1 cellular context compared by ENCODE assay signal in the genomic region with DNA sequence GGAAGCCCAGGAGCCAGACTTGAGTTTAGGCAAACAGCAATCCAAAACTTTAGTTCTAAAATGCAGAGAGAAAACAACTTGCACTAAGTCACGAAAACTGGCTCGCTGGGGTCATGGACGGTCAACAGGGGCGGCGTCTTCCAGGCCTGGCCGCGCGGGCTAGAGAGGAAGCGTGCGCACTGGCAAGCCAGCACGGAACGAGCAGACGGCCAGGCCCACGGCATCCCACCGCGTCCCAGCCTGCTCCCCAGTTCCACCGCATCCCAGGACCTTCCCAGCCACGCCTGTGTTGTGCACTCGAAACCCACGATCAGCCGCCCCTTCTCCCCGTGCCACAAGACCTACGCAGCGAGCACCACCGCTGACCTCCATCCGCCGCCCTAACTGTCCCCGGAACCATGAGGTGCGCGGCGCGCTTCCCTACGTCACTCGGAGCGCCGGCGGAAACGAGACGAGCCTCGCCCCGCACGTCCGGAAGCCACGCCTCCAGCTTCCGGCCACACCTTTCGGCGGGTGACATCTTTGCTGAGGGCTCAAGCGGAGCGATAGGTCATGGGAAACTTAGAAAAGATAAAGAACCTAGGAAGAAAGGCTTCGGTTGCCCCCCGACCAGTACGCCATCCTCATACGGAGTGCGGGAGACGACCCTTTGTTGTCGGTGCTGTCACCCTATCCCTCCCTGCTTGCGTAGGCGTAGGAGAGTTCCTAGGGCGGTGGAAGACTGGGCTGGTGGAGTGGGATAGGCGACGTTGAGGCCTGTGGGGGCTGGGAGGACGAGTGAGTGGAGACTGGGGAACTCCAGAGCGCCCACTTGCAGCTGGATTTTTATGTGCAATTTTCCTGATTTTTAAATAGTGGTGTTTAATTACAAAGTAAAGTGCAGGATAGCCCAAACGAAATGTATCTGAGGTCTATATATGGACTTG.
TF ChIP-seq lines count a peak whose summit lies in the region.

A gene (minus strand): TSS at position 400 of the 926 bp plus-strand sequence. CDS start 2,460 bp downstream, outside the sequence.

TF ChIP-seq in HepG2, 621 proteins besides CTCF, POLR2A, EP300 and RAD21 (continued from another document and continues in another):
- TF ChIP-seq, protein P1, sequence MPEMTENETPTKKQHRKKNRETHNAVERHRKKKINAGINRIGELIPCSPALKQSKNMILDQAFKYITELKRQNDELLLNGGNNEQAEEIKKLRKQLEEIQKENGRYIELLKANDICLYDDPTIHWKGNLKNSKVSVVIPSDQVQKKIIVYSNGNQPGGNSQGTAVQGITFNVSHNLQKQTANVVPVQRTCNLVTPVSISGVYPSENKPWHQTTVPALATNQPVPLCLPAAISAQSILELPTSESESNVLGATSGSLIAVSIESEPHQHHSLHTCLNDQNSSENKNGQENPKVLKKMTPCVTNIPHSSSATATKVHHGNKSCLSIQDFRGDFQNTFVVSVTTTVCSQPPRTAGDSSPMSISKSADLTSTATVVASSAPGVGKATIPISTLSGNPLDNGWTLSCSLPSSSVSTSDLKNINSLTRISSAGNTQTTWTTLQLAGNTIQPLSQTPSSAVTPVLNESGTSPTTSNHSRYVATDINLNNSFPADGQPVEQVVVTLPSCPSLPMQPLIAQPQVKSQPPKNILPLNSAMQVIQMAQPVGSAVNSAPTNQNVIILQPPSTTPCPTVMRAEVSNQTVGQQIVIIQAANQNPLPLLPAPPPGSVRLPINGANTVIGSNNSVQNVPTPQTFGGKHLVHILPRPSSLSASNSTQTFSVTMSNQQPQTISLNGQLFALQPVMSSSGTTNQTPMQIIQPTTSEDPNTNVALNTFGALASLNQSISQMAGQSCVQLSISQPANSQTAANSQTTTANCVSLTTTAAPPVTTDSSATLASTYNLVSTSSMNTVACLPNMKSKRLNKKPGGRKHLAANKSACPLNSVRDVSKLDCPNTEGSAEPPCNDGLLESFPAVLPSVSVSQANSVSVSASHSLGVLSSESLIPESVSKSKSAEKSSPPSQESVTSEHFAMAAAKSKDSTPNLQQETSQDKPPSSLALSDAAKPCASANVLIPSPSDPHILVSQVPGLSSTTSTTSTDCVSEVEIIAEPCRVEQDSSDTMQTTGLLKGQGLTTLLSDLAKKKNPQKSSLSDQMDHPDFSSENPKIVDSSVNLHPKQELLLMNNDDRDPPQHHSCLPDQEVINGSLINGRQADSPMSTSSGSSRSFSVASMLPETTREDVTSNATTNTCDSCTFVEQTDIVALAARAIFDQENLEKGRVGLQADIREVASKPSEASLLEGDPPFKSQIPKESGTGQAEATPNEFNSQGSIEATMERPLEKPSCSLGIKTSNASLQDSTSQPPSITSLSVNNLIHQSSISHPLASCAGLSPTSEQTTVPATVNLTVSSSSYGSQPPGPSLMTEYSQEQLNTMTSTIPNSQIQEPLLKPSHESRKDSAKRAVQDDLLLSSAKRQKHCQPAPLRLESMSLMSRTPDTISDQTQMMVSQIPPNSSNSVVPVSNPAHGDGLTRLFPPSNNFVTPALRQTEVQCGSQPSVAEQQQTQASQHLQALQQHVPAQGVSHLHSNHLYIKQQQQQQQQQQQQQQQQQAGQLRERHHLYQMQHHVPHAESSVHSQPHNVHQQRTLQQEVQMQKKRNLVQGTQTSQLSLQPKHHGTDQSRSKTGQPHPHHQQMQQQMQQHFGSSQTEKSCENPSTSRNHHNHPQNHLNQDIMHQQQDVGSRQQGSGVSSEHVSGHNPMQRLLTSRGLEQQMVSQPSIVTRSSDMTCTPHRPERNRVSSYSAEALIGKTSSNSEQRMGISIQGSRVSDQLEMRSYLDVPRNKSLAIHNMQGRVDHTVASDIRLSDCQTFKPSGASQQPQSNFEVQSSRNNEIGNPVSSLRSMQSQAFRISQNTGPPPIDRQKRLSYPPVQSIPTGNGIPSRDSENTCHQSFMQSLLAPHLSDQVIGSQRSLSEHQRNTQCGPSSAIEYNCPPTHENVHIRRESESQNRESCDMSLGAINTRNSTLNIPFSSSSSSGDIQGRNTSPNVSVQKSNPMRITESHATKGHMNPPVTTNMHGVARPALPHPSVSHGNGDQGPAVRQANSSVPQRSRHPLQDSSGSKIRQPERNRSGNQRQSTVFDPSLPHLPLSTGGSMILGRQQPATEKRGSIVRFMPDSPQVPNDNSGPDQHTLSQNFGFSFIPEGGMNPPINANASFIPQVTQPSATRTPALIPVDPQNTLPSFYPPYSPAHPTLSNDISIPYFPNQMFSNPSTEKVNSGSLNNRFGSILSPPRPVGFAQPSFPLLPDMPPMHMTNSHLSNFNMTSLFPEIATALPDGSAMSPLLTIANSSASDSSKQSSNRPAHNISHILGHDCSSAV (CRISPR knock-in tag; IDR thresholded peaks at IDR 0.05; ENCODE audit: borderline replicate concordance), result no peak
- TF ChIP-seq ZNF768 (CRISPR knock-in tag; IDR thresholded peaks at IDR 0.05) (peak; percentile 72; the same call in 1 of the 2 replicates), ZNF83 (CRISPR knock-in tag; IDR thresholded peaks at IDR 0.05; ENCODE audit: borderline replicate concordance) (0 out of 2 replicates have a peak, but pooled peaks have one; percentile 84), THAP11 (CRISPR knock-in tag; IDR thresholded peaks at IDR 0.05) (peak; percentile 95), ZBTB38 (CRISPR knock-in tag; IDR thresholded peaks at IDR 0.05) (peak; percentile 94), RBAK (CRISPR knock-in tag; IDR thresholded peaks at IDR 0.05) (no peak), SAFB2 (CRISPR knock-in tag; IDR thresholded peaks at IDR 0.05; ENCODE audit: borderline replicate concordance, low read depth) (peak; percentile 94; the same call in 1 of the 2 replicates), PHB2 (IDR thresholded peaks at IDR 0.05; ENCODE audit: partially characterized antibody) (no peak), TBP (CRISPR knock-in tag; IDR thresholded peaks at IDR 0.05) (no peak), NFKB2 (CRISPR knock-in tag; IDR thresholded peaks at IDR 0.05; ENCODE audit: borderline replicate concordance) (peak; percentile 93; the same call in 1 of the 2 replicates), HNRNPUL1 (IDR thresholded peaks at IDR 0.05; ENCODE audit: low read depth, low read length) (no peak), ZNF558 (CRISPR knock-in tag; IDR thresholded peaks at IDR 0.05; ENCODE audit: borderline replicate concordance) (peak; percentile 91), SRY (CRISPR knock-in tag; IDR thresholded peaks at IDR 0.05) (peak; percentile 93), SOX6 (IDR thresholded peaks at IDR 0.05) (no peak), SOX6 (CRISPR knock-in tag; IDR thresholded peaks at IDR 0.05) (peak; percentile 88), FIP1L1 (IDR thresholded peaks at IDR 0.05; ENCODE audit: borderline replicate concordance, insufficient read depth, low read depth, low read length) (no peak), TCF7 (IDR thresholded peaks at IDR 0.05; ENCODE audit: low read depth) (no peak), HMGA1 (CRISPR knock-in tag; conservative IDR thresholded peaks at IDR 0.05) (no peak), EEA1 (CRISPR knock-in tag; IDR thresholded peaks at IDR 0.05; ENCODE audit: borderline replicate concordance) (peak; percentile 90), ZMYM3 (CRISPR knock-in tag; IDR thresholded peaks at IDR 0.05) (no peak), ZNF777 (CRISPR knock-in tag; IDR thresholded peaks at IDR 0.05) (peak; percentile 80), PHF21A (CRISPR knock-in tag; IDR thresholded peaks at IDR 0.05) (peak; percentile 87), ZBTB20 (CRISPR knock-in tag; IDR thresholded peaks at IDR 0.05; ENCODE audit: borderline replicate concordance, low read depth) (peak; percentile 79; the same call in 1 of the 2 replicates), IKZF1 (IDR thresholded peaks at IDR 0.05) (no peak), CREB1 (IDR thresholded peaks at IDR 0.05) (peak; percentile 98), CREB1 (CRISPR knock-in tag; IDR thresholded peaks at IDR 0.05) (peak; percentile 100), ZFX (CRISPR knock-in tag; IDR thresholded peaks at IDR 0.05; ENCODE audit: low read depth) (peak; percentile 99), ZNF629 (CRISPR knock-in tag; conservative IDR thresholded peaks at IDR 0.05) (peak; percentile 31; the same call in 1 of the 2 replicates)
- TF ChIP-seq, protein P2, sequence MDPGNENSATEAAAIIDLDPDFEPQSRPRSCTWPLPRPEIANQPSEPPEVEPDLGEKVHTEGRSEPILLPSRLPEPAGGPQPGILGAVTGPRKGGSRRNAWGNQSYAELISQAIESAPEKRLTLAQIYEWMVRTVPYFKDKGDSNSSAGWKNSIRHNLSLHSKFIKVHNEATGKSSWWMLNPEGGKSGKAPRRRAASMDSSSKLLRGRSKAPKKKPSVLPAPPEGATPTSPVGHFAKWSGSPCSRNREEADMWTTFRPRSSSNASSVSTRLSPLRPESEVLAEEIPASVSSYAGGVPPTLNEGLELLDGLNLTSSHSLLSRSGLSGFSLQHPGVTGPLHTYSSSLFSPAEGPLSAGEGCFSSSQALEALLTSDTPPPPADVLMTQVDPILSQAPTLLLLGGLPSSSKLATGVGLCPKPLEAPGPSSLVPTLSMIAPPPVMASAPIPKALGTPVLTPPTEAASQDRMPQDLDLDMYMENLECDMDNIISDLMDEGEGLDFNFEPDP (CRISPR knock-in tag; conservative IDR thresholded peaks at IDR 0.05), result no peak; the same call in none of the 2 replicates
- TF ChIP-seq, protein P3, sequence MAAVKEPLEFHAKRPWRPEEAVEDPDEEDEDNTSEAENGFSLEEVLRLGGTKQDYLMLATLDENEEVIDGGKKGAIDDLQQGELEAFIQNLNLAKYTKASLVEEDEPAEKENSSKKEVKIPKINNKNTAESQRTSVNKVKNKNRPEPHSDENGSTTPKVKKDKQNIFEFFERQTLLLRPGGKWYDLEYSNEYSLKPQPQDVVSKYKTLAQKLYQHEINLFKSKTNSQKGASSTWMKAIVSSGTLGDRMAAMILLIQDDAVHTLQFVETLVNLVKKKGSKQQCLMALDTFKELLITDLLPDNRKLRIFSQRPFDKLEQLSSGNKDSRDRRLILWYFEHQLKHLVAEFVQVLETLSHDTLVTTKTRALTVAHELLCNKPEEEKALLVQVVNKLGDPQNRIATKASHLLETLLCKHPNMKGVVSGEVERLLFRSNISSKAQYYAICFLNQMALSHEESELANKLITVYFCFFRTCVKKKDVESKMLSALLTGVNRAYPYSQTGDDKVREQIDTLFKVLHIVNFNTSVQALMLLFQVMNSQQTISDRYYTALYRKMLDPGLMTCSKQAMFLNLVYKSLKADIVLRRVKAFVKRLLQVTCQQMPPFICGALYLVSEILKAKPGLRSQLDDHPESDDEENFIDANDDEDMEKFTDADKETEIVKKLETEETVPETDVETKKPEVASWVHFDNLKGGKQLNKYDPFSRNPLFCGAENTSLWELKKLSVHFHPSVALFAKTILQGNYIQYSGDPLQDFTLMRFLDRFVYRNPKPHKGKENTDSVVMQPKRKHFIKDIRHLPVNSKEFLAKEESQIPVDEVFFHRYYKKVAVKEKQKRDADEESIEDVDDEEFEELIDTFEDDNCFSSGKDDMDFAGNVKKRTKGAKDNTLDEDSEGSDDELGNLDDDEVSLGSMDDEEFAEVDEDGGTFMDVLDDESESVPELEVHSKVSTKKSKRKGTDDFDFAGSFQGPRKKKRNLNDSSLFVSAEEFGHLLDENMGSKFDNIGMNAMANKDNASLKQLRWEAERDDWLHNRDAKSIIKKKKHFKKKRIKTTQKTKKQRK (IDR thresholded peaks at IDR 0.05; ENCODE audit: low read length), result no peak
- TF ChIP-seq, protein P4, sequence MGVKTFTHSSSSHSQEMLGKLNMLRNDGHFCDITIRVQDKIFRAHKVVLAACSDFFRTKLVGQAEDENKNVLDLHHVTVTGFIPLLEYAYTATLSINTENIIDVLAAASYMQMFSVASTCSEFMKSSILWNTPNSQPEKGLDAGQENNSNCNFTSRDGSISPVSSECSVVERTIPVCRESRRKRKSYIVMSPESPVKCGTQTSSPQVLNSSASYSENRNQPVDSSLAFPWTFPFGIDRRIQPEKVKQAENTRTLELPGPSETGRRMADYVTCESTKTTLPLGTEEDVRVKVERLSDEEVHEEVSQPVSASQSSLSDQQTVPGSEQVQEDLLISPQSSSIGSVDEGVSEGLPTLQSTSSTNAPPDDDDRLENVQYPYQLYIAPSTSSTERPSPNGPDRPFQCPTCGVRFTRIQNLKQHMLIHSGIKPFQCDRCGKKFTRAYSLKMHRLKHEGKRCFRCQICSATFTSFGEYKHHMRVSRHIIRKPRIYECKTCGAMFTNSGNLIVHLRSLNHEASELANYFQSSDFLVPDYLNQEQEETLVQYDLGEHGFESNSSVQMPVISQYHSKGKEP (CRISPR knock-in tag; IDR thresholded peaks at IDR 0.05), result peak; percentile 75; the same call in 1 of the 2 replicates
- TF ChIP-seq, protein P5, sequence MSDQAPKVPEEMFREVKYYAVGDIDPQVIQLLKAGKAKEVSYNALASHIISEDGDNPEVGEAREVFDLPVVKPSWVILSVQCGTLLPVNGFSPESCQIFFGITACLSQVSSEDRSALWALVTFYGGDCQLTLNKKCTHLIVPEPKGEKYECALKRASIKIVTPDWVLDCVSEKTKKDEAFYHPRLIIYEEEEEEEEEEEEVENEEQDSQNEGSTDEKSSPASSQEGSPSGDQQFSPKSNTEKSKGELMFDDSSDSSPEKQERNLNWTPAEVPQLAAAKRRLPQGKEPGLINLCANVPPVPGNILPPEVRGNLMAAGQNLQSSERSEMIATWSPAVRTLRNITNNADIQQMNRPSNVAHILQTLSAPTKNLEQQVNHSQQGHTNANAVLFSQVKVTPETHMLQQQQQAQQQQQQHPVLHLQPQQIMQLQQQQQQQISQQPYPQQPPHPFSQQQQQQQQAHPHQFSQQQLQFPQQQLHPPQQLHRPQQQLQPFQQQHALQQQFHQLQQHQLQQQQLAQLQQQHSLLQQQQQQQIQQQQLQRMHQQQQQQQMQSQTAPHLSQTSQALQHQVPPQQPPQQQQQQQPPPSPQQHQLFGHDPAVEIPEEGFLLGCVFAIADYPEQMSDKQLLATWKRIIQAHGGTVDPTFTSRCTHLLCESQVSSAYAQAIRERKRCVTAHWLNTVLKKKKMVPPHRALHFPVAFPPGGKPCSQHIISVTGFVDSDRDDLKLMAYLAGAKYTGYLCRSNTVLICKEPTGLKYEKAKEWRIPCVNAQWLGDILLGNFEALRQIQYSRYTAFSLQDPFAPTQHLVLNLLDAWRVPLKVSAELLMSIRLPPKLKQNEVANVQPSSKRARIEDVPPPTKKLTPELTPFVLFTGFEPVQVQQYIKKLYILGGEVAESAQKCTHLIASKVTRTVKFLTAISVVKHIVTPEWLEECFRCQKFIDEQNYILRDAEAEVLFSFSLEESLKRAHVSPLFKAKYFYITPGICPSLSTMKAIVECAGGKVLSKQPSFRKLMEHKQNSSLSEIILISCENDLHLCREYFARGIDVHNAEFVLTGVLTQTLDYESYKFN (CRISPR knock-in tag; conservative IDR thresholded peaks at IDR 0.05), result peak; percentile 69
- TF ChIP-seq, protein P6, sequence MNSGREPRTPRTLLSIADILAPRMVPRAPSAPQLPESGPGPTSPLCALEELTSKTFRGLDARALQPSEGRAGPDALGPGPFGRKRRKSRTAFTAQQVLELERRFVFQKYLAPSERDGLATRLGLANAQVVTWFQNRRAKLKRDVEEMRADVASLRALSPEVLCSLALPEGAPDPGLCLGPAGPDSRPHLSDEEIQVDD (CRISPR knock-in tag; IDR thresholded peaks at IDR 0.05; ENCODE audit: borderline replicate concordance), result peak; percentile 84; the same call in 1 of the 2 replicates
- TF ChIP-seq, protein P7, sequence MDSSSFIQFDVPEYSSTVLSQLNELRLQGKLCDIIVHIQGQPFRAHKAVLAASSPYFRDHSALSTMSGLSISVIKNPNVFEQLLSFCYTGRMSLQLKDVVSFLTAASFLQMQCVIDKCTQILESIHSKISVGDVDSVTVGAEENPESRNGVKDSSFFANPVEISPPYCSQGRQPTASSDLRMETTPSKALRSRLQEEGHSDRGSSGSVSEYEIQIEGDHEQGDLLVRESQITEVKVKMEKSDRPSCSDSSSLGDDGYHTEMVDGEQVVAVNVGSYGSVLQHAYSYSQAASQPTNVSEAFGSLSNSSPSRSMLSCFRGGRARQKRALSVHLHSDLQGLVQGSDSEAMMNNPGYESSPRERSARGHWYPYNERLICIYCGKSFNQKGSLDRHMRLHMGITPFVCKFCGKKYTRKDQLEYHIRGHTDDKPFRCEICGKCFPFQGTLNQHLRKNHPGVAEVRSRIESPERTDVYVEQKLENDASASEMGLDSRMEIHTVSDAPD (CRISPR knock-in tag; IDR thresholded peaks at IDR 0.05), result no peak
